Comparison of ENCODE assay signal across 8 cellular contexts in genomic region chr4:77818077-77818666, GRCh38. TPM values are rescaled to one million over a fixed set of nuclear protein-coding genes. Genes with fewer than 3 reads are reported as not detected.
A peak's percentile ranks its signal among the peaks of the same experiment; 100 is the strongest.
DNase-seq lines count a peak whose midpoint lies in the region; ATAC-seq and TF ChIP-seq lines count a peak whose summit lies in the region.

No MANE protein-coding gene starts in this region.

- peak; percentile 42 to 66 (median 49) for DNase-seq in CD4-positive, alpha-beta memory T cell
- DNase-seq in Karpas-422 = peak; percentile 72
- DNase-seq in Panc1 (ENCODE audit: low read depth, low spot score) = peak; percentile 41
- DNase-seq in activated gamma-delta T cell treated with Interleukin-2 at 50 U/mL for 16 hours = peak; percentile 37
- peak; percentile 80 for DNase-seq in fibroblast of the aortic adventitia (ENCODE audit: low read depth)
- DNase-seq in natural killer cell = no peak
- no peak for DNase-seq in type B pancreatic cell (ENCODE audit: extremely low spot score, unreplicated experiment)

- H3K27ac ChIP-seq in CD4-positive, alpha-beta memory T cell (ENCODE audit: low read depth, low read length) = peak overlapping the region; percentile 98
- H3K27ac ChIP-seq in Karpas-422 (ENCODE audit: low read length) = peak overlapping the region; percentile 67
- peak overlapping the region; percentile 82 for H3K27ac ChIP-seq in Panc1 (ENCODE audit: low read length)

- H4K20me1 ChIP-seq in Karpas-422 (ENCODE audit: insufficient read depth, low read depth, low read length) = peaks cover 19% of the 10 kb centered on the region

- H3K9me3 ChIP-seq in CD4-positive, alpha-beta memory T cell (ENCODE audit: control insufficient read depth in 1 of 2, low read length in 2 of 2) = no peaks in the 10 kb centered on the region
- H3K9me3 ChIP-seq in Karpas-422 (ENCODE audit: low read length) = no peaks in the 10 kb centered on the region
- H3K9me3 ChIP-seq in Panc1 (ENCODE audit: control insufficient read depth, insufficient read depth, low read depth, low read length) = no peaks in the 10 kb centered on the region

- peak overlapping the region; percentile 96 to 100 (median 99) for H3K4me3 Mint-ChIP-seq in CD4-positive, alpha-beta memory T cell
- H3K4me3 Mint-ChIP-seq in natural killer cell = peak overlapping the region; percentile 100
- peak overlapping the region; percentile 93 for H3K4me3 Mint-ChIP-seq in type B pancreatic cell

- peaks cover 0 to 4% of the 10 kb centered on the region in 2 donors for H3K27me3 Mint-ChIP-seq in CD4-positive, alpha-beta memory T cell
- no peaks in the 10 kb centered on the region for H3K27me3 Mint-ChIP-seq in natural killer cell (ENCODE audit: low read depth in 2 of 2)
- H3K27me3 Mint-ChIP-seq in type B pancreatic cell = peaks cover 3% of the 10 kb centered on the region

- no TSS peak for BruUV-seq in Panc1 (replicated peaks; lab: Mats Ljungman, UMichigan)

- H3K36me3 ChIP-seq in CD4-positive, alpha-beta memory T cell (ENCODE audit: insufficient read depth, low read length) = no peaks in the 10 kb centered on the region
- no peaks in the 10 kb centered on the region for H3K36me3 ChIP-seq in Karpas-422 (ENCODE audit: insufficient read depth, low read length)
- no peaks in the 10 kb centered on the region; the same call in 1 of the 2 replicates for H3K36me3 ChIP-seq in Panc1 (ENCODE audit: control insufficient read depth, insufficient read depth, low read length)

- peaks cover 46 to 80% (median 58%) of the 10 kb centered on the region in 4 donors for H3K4me1 Mint-ChIP-seq in CD4-positive, alpha-beta memory T cell
- H3K4me1 Mint-ChIP-seq in natural killer cell (peaks cover 73 to 80% of the 10 kb centered on the region in 2 donors), type B pancreatic cell (ENCODE audit: unreplicated experiment) (peaks cover 24% of the 10 kb centered on the region)

- CTCF ChIA-PET in CD4-positive, alpha-beta memory T cell (lab: Charles Lee; ENCODE audit: partially characterized antibody) = interaction anchor here (0.7 to 3.3 kb wide), 18 partner anchors 9 to 110 kb away, joined by 3 to 39 read pairs (median 4); partner anchors contain the start of gene MRPL1
- CTCF ChIA-PET in Panc1 (lab: Charles Lee) = no interaction called here

- intact Hi-C loops in CD4-positive, alpha-beta memory T cell (cut with micrococcal nuclease) = loop anchor here (1.0 to 5.0 kb wide), 3 partner anchors 8 to 81 kb away; no protein-coding TSS in a partner anchor
- intact Hi-C loops in Panc1 (cut with micrococcal nuclease; ENCODE audit: unreplicated experiment) = no loop called here
- intact Hi-C loops in natural killer cell (cut with micrococcal nuclease) = loop anchor here (5.0 kb wide), 2 partner anchors 36 to 81 kb away; no protein-coding TSS in a partner anchor

- H3K4me1 ChIP-seq in CD4-positive, alpha-beta memory T cell (ENCODE audit: insufficient read depth, low read length) = peaks cover 69% of the 10 kb centered on the region
- peaks cover 56% of the 10 kb centered on the region for H3K4me1 ChIP-seq in Karpas-422 (ENCODE audit: low read length)
- H3K4me1 ChIP-seq in Panc1 (ENCODE audit: control insufficient read depth, insufficient read depth, low read length) = peaks cover 13% of the 10 kb centered on the region

- no peaks in the 10 kb centered on the region for H3K9me2 ChIP-seq in Karpas-422 (replicated peaks; ENCODE audit: insufficient read depth, low read length)

- H3K9ac ChIP-seq in Karpas-422 (ENCODE audit: low read length) = peak overlapping the region; percentile 83

- H3K4me3 ChIP-seq in CD4-positive, alpha-beta memory T cell (ENCODE audit: low read length in 2 of 2) = peak overlapping the region; percentile 66 to 81
- H3K4me3 ChIP-seq in Karpas-422 (ENCODE audit: low read length) (peak overlapping the region; percentile 84), Panc1 (ENCODE audit: low read depth in 2 of 2, low read length in 2 of 2) (peak overlapping the region; percentile 79 to 82), fibroblast of the aortic adventitia (ENCODE audit: low read depth, low read length) (peak overlapping the region; percentile 90)

- H2AFZ ChIP-seq in Karpas-422 (ENCODE audit: low read length) = no peak overlapping the region

- H3K9me3 Mint-ChIP-seq in CD4-positive, alpha-beta memory T cell = peaks cover 0 to 12% (median 0%) of the 10 kb centered on the region in 8 donors
- H3K9me3 Mint-ChIP-seq in natural killer cell (no peaks in the 10 kb centered on the region), type B pancreatic cell (no peaks in the 10 kb centered on the region)

- in situ Hi-C loops in Panc1 (cut with HindIII; ENCODE audit: low pct_unique_long_range_greater_than_20kb, low sequenced_read_pairs) = no loop called here

- peaks cover 4 to 41% of the 10 kb centered on the region in 2 donors for H3K36me3 Mint-ChIP-seq in CD4-positive, alpha-beta memory T cell
- H3K36me3 Mint-ChIP-seq in natural killer cell (peaks cover 15% of the 10 kb centered on the region), type B pancreatic cell (no peaks in the 10 kb centered on the region)

- H3K27me3 ChIP-seq in CD4-positive, alpha-beta memory T cell (ENCODE audit: insufficient read depth, low read length) = no peaks in the 10 kb centered on the region
- H3K27me3 ChIP-seq in Karpas-422 (ENCODE audit: low read length) (no peaks in the 10 kb centered on the region), Panc1 (ENCODE audit: control insufficient read depth, insufficient read depth, low read length) (no peaks in the 10 kb centered on the region)

- peak; percentile 22 for ATAC-seq in GM21360 (IDR thresholded peaks at IDR 0.05; ENCODE audit: unreplicated experiment)
- ATAC-seq in Panc1 = peak; percentile 76
- no peak for ATAC-seq in natural killer cell

- peaks cover 43% of the 10 kb centered on the region for H3K79me2 ChIP-seq in Karpas-422 (ENCODE audit: low read length)

- POLR2A ChIA-PET in CD4-positive, alpha-beta memory T cell (lab: Charles Lee; ENCODE audit: partially characterized antibody) = interaction anchor here (0.8 to 10.2 kb wide), 19 partner anchors 9 to 1878 kb away, joined by 3 to 908 read pairs (median 4); partner anchors contain the start of genes MRPL1 and NAAA
- POLR2A ChIA-PET in Panc1 (lab: Charles Lee) = no interaction called here

- peak; percentile 55 for TF ChIP-seq CTCF in Panc1 (IDR thresholded peaks at IDR 0.05)
- peak; percentile 74 for TF ChIP-seq CTCF in fibroblast of the aortic adventitia (IDR thresholded peaks at IDR 0.05; ENCODE audit: insufficient read depth, low read length)
- TF ChIP-seq CTCF in natural killer cell (IDR thresholded peaks at IDR 0.05) = peak; percentile 37
- peak; percentile 74 for TF ChIP-seq CTCF in type B pancreatic cell (conservative IDR thresholded peaks at IDR 0.05)

- H3K27ac Mint-ChIP-seq in CD4-positive, alpha-beta memory T cell = peak overlapping the region; percentile 96 to 99 (median 98)
- peak overlapping the region; percentile 99 to 100 for H3K27ac Mint-ChIP-seq in natural killer cell
- peak overlapping the region; percentile 99 for H3K27ac Mint-ChIP-seq in type B pancreatic cell

- H3K4me2 ChIP-seq in Karpas-422 (ENCODE audit: low read depth, low read length, poor library complexity, severe bottlenecking) = peak overlapping the region; percentile 80

RNA-seq across cellular contexts. Expression of gene CNOT6L, which starts 1.0 kb away (rescaled TPM):
- total RNA-seq in CD4-positive, alpha-beta memory T cell = 100 to 1,000 TPM; 207 to 225 TPM
- polyA plus RNA-seq in CD4-positive, alpha-beta memory T cell = 10 to 100 TPM; 34.3 to 44.9 TPM
- 7.0 and 16.7 TPM in 2 replicates for total RNA-seq in Karpas-422 (2014; rRNA removed; shearing (Covaris generic); ENCODE audit: low replicate concordance)
- total RNA-seq in Panc1 (2021; ENCODE audit: unreplicated experiment) = 18.3 TPM
- polyA plus RNA-seq in Panc1 (2012; ENCODE audit: insufficient read length) = 3.8 TPM
- 16.4 and 22.2 TPM in 2 replicates for total RNA-seq in fibroblast of the aortic adventitia (ENCODE audit: low replicate concordance)
- total RNA-seq in natural killer cell = 100 to 1,000 TPM; 172 to 237 (median 193) TPM
- total RNA-seq in type B pancreatic cell (ENCODE audit: low replicate concordance) = 30.0 and 40.1 TPM in 2 replicates

RNA-seq across cellular contexts. Expression of gene MRPL1, which starts 44.5 kb away (rescaled TPM):
- total RNA-seq in CD4-positive, alpha-beta memory T cell = 10 to 100 TPM; 18.6 to 23.3 TPM
- polyA plus RNA-seq in CD4-positive, alpha-beta memory T cell = 10 to 100 TPM; 26.7 to 46.4 TPM
- total RNA-seq in Karpas-422 (2014; rRNA removed; shearing (Covaris generic); ENCODE audit: low replicate concordance) = 12.6 and 13.5 TPM in 2 replicates
- total RNA-seq in Panc1 (2021; ENCODE audit: unreplicated experiment) = 18.3 TPM
- 8.8 TPM for polyA plus RNA-seq in Panc1 (2012; ENCODE audit: insufficient read length)
- 36.7 and 78.7 TPM in 2 replicates for total RNA-seq in fibroblast of the aortic adventitia (ENCODE audit: low replicate concordance)
- total RNA-seq in natural killer cell = 10 to 100 TPM; 17.9 to 22.9 (median 22.9) TPM
- 27.1 and 44.1 TPM in 2 replicates for total RNA-seq in type B pancreatic cell (ENCODE audit: low replicate concordance)

Comparison
In these comparisons a context has a peak if more than half of its experiments do, and no peak if none do; other contexts are left out.
1. DNase-seq: peak in CD4-positive, alpha-beta memory T cell (5 of 5), Karpas-422 (single experiment), Panc1 (single experiment), activated gamma-delta T cell treated with Interleukin-2 at 50 U/mL for 16 hours (single experiment) and fibroblast of the aortic adventitia (single experiment); none in natural killer cell (single experiment) and type B pancreatic cell (single experiment).
2. ATAC-seq: peak in GM21360 (single experiment) and Panc1 (single experiment); none in natural killer cell (0 of 3).
3. Peak in every context shown above with its lines, with median percentiles within 50 percentile points of each other: H3K27ac ChIP-seq, H3K4me3 ChIP-seq, H3K27ac Mint-ChIP-seq, H3K4me3 Mint-ChIP-seq and CTCF ChIP-seq.